ENCODE assay signal across 8 cellular contexts in genomic region chr21:15729674-15730483, GRCh38. TPM values are rescaled to one million over a fixed set of nuclear protein-coding genes. Genes with fewer than 3 reads are reported as not detected.
A peak's percentile ranks its signal among the peaks of the same experiment; 100 is the strongest.
DNase-seq lines count a peak whose midpoint lies in the region; ATAC-seq and TF ChIP-seq lines count a peak whose summit lies in the region.

Gene USP25 (plus strand): TSS chr21:15729982. CDS start chr21:15730394, 412 bp downstream.

- H3K27me3 ChIP-seq in adrenal gland = no peaks in the 10 kb centered on the region
- no peaks in the 10 kb centered on the region for H3K27me3 ChIP-seq in prostate gland (replicated peaks; ENCODE audit: insufficient read depth)

- intact Hi-C loops in T-helper 1 cell treated with Interleukin-12 subunit alpha and Interleukin-12 subunit beta and Interleukin-4 antibody, amounts not matched to agents 30 ng/mL and 1 ng/mL, for 36 hours (cut with micrococcal nuclease) = loop anchor here (1.0 to 5.0 kb wide), 8 partner anchors 47 to 1347 kb away; partner anchors contain the start of genes HSPA13 and SAMSN1
- intact Hi-C loops in adrenal gland (cut with DNase I) (no loop called here), left cardiac atrium (cut with DNase I) (loop anchor here in 1 of 2 donors (5.0 to 10.0 kb wide), 2 partner anchors 97 to 1345 kb away; partner anchors contain the start of gene HSPA13), prostate gland (cut with DNase I) (loop anchor here (10.0 kb wide), 1 partner anchor 95 kb away; no protein-coding TSS in a partner anchor)

- H3K4me1 ChIP-seq in adrenal gland (replicated peaks in 1 of 2) (peaks cover 10 to 31% of the 10 kb centered on the region in 2 donors), prostate gland (replicated peaks) (no peaks in the 10 kb centered on the region)

- peak; percentile 83 for ATAC-seq in HG02642 (IDR thresholded peaks at IDR 0.05; ENCODE audit: poor library complexity, unreplicated experiment)
- peak; percentile 97 to 99 for ATAC-seq in left cardiac atrium

- H3K9me3 ChIP-seq in adrenal gland (replicated peaks in 1 of 3) (no peaks in the 10 kb centered on the region), prostate gland (no peaks in the 10 kb centered on the region)

- DNase-seq in NCI-H1105 treated with DMSO at 0.1 percent for 48 hours (lab: John Stamatoyannopoulos, UW) (peak; percentile 84), adrenal gland (peak; percentile 90 to 96 (median 92)), left cardiac atrium (peak; percentile 91), prostate gland (ENCODE audit: low spot score) (peak; percentile 90), ureter (ENCODE audit: low spot score) (peak; percentile 95)

- WGBS in adrenal gland, 4 donors = 0 to 1% (median 0%) methylated on average over 7 to 118 of the region's 123 CpGs
- under 1% methylated on average over 92 of the region's 123 CpGs for WGBS in prostate gland

- H3K36me3 ChIP-seq in adrenal gland (replicated peaks in 1 of 2) (no peaks in the 10 kb centered on the region), prostate gland (no peaks in the 10 kb centered on the region)

- peak; percentile 82 to 87 for TF ChIP-seq POLR2A in adrenal gland (IDR thresholded peaks at IDR 0.05)
- TF ChIP-seq POLR2A in prostate gland (IDR thresholded peaks at IDR 0.05) = peak; percentile 70

- 0 out of 2 replicates have a peak, but pooled peaks have one; percentile 16 for TF ChIP-seq CTCF in GM12874 (IDR thresholded peaks at IDR 0.05; ENCODE audit: insufficient read depth, low read depth, low read length)
- peak in 2 of 6 experiments; percentile 28 to 37 for TF ChIP-seq CTCF in adrenal gland (IDR thresholded peaks at IDR 0.05)
- peak in 1 of 4 experiments; percentile 33 for TF ChIP-seq CTCF in prostate gland (IDR thresholded peaks at IDR 0.05)

- H3K4me3 ChIP-seq in adrenal gland (peak within 1 kb of the TSS; percentile 52 to 89 (median 66)), prostate gland (peak within 1 kb of the TSS; percentile 71 to 80)

- H3K27ac ChIP-seq in adrenal gland (peak within 1 kb of the TSS; percentile 71 to 99 (median 92)), prostate gland (peak within 1 kb of the TSS; percentile 92 to 95)

RNA-seq across cellular contexts. Expression of gene USP25, which starts in this region (rescaled TPM):
- total RNA-seq in T-helper 1 cell treated with Interleukin-12 subunit alpha and Interleukin-12 subunit beta and Interleukin-4 antibody, amounts not matched to agents 30 ng/mL and 1 ng/mL, for 36 hours = 41.1 and 42.7 TPM in 2 replicates
- total RNA-seq in adrenal gland (10 to 100 TPM; 27.4 to 47.4 (median 40.0) TPM), left cardiac atrium (10 to 100 TPM; 39.4 to 56.8 TPM), prostate gland (10 to 100 TPM; 30.4 to 49.3 TPM), ureter (59.3 TPM)
- 10 to 100 TPM; 11.8 to 27.7 (median 14.0) TPM for polyA plus RNA-seq in adrenal gland

Comparison
In these comparisons a context has a peak if more than half of its experiments do, and no peak if none do; other contexts are left out.
1. Peak in every context shown above with its lines: DNase-seq, ATAC-seq, H3K4me3 ChIP-seq and H3K27ac ChIP-seq.
2. intact Hi-C loops: an anchor here in T-helper 1 cell treated with Interleukin-12 subunit alpha and Interleukin-12 subunit beta and Interleukin-4 antibody, amounts not matched to agents 30 ng/mL and 1 ng/mL, for 36 hours (1.0 to 5.0 kb wide) and prostate gland (10.0 kb wide); none called in adrenal gland.